In the genomic region with DNA sequence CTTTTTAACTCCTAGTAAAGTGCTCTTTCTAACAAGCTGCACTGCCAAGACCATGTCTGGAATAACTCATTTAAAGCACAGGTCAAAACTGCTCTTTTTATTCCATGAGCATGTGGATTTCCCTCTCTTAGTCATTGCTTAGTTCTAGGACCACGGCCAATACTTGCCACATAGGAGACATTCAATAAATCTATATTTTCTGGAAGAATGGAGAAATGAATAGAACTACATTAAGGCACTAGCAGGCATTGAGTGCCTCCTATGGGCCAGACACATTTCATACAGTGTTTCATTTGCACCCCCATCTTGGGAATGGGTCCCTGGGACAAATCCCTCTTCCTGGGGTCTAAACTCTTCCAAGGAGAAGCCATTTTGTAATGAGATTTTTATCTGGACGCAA, we compare ENCODE assay signal across 11 cellular contexts.
DNase-seq lines count a peak whose midpoint lies in the region; ATAC-seq and TF ChIP-seq lines count a peak whose summit lies in the region.
"Had no signal": no experiment of that assay in that cellular context is flagged by ENCODE, and none has a peak within 500 bp of the region (broad histone marks: within the 10 kb centered on the region; RNA-seq: fewer than 3 reads in every experiment).

No MANE protein-coding gene starts in this region.

- H3K9me3 ChIP-seq in heart right ventricle, result peaks cover 0 to 5% (median 0%) of the 10 kb centered on the region in 11 donors
- H3K9me3 ChIP-seq in OCI-LY3 (ENCODE audit: insufficient read depth, low read length), result no peaks in the 10 kb centered on the region
- no peaks in the 10 kb centered on the region for H3K9me3 ChIP-seq in HAP-1
- H3K9me3 ChIP-seq: sigmoid colon had no signal

- H3K27me3 ChIP-seq in heart right ventricle, result no peaks in the 10 kb centered on the region
- no peaks in the 10 kb centered on the region for H3K27me3 ChIP-seq in OCI-LY3 (ENCODE audit: low read depth, low read length)
- H3K27me3 ChIP-seq in HAP-1 (ENCODE audit: low read depth), result no peaks in the 10 kb centered on the region
- H3K27me3 ChIP-seq: sigmoid colon had no signal

- intact Hi-C loops in heart right ventricle (cut with DNase I), result no loop called here
- intact Hi-C loops in Right ventricle myocardium superior (cut with DNase I), result no loop called here

- TF ChIP-seq CTCF in heart right ventricle (IDR thresholded peaks at IDR 0.05) (peak in 5 of 9 donors; percentile 9 to 32 (median 11)), OCI-LY3 (IDR thresholded peaks at IDR 0.05; ENCODE audit: low read depth, low read length) (peak; percentile 58)

- H3K4me3 ChIP-seq in heart right ventricle, result no peak overlapping the region
- H3K4me3 ChIP-seq in OCI-LY3 (ENCODE audit: low read length), result no peak overlapping the region
- no peak overlapping the region for H3K4me3 ChIP-seq in HAP-1
- H3K4me3 ChIP-seq: sigmoid colon had no signal

- DNase-seq in heart right ventricle, result no peak
- no peak for DNase-seq in Right ventricle myocardium superior
- DNase-seq in fibroblast of peridontal ligament (ENCODE audit: extremely low read depth), result peak; percentile 92
- no peak for DNase-seq in HAP-1 (ENCODE audit: low spot score in 2 of 2)
- DNase-seq in NCI-H1436 treated with DMSO at 0.1 percent for 48 hours (lab: John Stamatoyannopoulos, UW), result no peak
- DNase-seq in GM19238 (ENCODE audit: insufficient read length, low spot score), result no peak
- DNase-seq: activated CD4-positive, alpha-beta T cell treated with anti-CD3 and anti-CD28 coated beads, Interleukin-2, amount 10 ng/mL, durations not matched to agents 7 days and 5 days; NCI-H748 treated with DMSO at 0.1 percent for 48 hours; sigmoid colon had no signal

- no peaks in the 10 kb centered on the region for H3K79me2 ChIP-seq in OCI-LY3 (ENCODE audit: low read length)

- H3K4me2 ChIP-seq in OCI-LY3 (ENCODE audit: low read length), result no peak overlapping the region

- no peaks in the 10 kb centered on the region for H4K20me1 ChIP-seq in OCI-LY3 (ENCODE audit: insufficient read depth, low read length)

- in situ Hi-C loops in HAP-1 (cut with MboI; ENCODE audit: low sequenced_read_pairs), result no loop called here

- H3K27ac ChIP-seq in heart right ventricle, result no peak overlapping the region
- H3K27ac ChIP-seq in OCI-LY3 (ENCODE audit: low read length), result no peak overlapping the region
- H3K27ac ChIP-seq: sigmoid colon had no signal

- H3K4me1 ChIP-seq in heart right ventricle (peaks cover 0 to 21% (median 6%) of the 10 kb centered on the region in 9 donors), OCI-LY3 (ENCODE audit: low read length) (peaks cover 9% of the 10 kb centered on the region), HAP-1 (no peaks in the 10 kb centered on the region)

- WGBS in heart right ventricle, 2 donors, result 90 to 94% methylated on average over 2 of the region's 2 CpGs

- H2AFZ ChIP-seq in OCI-LY3 (ENCODE audit: low read depth, low read length), result no peak overlapping the region

- ATAC-seq in heart right ventricle, result no peak
- no peak for ATAC-seq in Right ventricle myocardium superior (ENCODE audit: poor library complexity)
- no peak for ATAC-seq in GM21526 (IDR thresholded peaks at IDR 0.05; ENCODE audit: low FRiP score, unreplicated experiment)

- no peak overlapping the region for H3K9ac ChIP-seq in OCI-LY3 (ENCODE audit: low read length)

- H3K36me3 ChIP-seq in heart right ventricle (no peaks in the 10 kb centered on the region), OCI-LY3 (replicated peaks; ENCODE audit: low read depth, low read length) (no peaks in the 10 kb centered on the region), HAP-1 (replicated peaks) (no peaks in the 10 kb centered on the region)
- H3K36me3 ChIP-seq: sigmoid colon had no signal
